8 cellular contexts compared by ENCODE assay signal in the genomic region with DNA sequence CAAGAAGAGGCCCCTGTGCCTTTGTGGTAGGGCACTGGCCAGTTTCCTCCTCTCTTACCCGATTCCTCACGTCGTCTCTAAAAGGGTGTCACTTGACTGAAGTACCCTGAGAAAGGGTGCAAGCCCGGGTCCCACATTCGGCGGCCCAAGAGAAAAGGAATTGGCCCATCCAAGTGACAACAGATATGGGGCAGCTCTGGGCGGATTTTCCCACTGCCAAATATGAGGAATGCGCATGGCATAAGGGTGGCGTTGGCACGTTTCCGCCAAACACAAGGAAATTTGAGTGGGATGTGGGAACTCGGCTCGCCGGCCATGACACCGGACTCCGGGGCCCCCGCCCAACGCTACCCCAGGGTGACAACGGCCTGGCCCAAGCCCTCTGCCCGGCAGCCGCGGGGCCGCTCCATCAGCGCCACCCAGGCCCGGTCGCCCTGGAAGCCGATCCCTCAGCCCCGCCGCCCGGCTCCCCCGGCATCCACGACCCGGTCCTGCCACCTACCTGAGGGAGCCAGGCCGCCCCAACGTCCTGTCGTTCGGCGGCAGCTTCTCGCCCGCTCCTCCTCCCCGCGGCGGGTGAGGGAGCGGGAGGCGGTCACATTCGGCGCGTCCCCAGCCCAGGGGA. TPM values are rescaled to one million over a fixed set of nuclear protein-coding genes. Genes with fewer than 3 reads are reported as not detected.
DNase-seq lines count a peak whose midpoint lies in the region; ATAC-seq and TF ChIP-seq lines count a peak whose summit lies in the region.

No MANE protein-coding gene starts in this region.

- peak; percentile 53 for DNase-seq in AG10803 (ENCODE audit: low read depth)
- peak; percentile 44 for DNase-seq in dedifferentiated amniotic fluid mesenchymal stem cell (ENCODE audit: extremely low spot score)
- peak; percentile 56 to 88 for DNase-seq in lower leg skin (ENCODE audit: low spot score in 2 of 2)
- DNase-seq in stimulated activated CD8-positive, alpha-beta memory T cell treated with anti-CD3 and anti-CD28 coated beads, Interleukin-15, amount 100 ng/mL, for 24 hours (ENCODE audit: low read depth) = peak; percentile 1
- DNase-seq in GDM1 (lab: John Stamatoyannopoulos, UW) = no peak

- H3K27ac Mint-ChIP-seq in T-helper 1 cell treated with Interleukin-12 subunit alpha and Interleukin-12 subunit beta and Interleukin-4 antibody, amounts not matched to agents 30 μg/mL and 1 μg/mL, for 36 hours = peak overlapping the region; percentile 100

- intact Hi-C loops in lower leg skin (cut with DNase I; ENCODE audit: low total_unique reads) = no loop called here

- H3K4me3 ChIP-seq in AG10803 (ENCODE audit: low read length) (peak overlapping the region; percentile 91), lower leg skin (ENCODE audit: low read depth, poor library complexity, severe bottlenecking) (peak overlapping the region; percentile 69)

- peak overlapping the region; percentile 94 for H3K4me3 Mint-ChIP-seq in T-helper 1 cell treated with Interleukin-12 subunit alpha and Interleukin-12 subunit beta and Interleukin-4 antibody, amounts not matched to agents 30 μg/mL and 1 μg/mL, for 36 hours

- peaks cover 20% of the 10 kb centered on the region for H3K4me1 Mint-ChIP-seq in T-helper 1 cell treated with Interleukin-12 subunit alpha and Interleukin-12 subunit beta and Interleukin-4 antibody, amounts not matched to agents 30 μg/mL and 1 μg/mL, for 36 hours (ENCODE audit: low read depth)

- peak; percentile 45 for ATAC-seq in GM18867 (IDR thresholded peaks at IDR 0.05; ENCODE audit: unreplicated experiment)
- peak; percentile 19 for ATAC-seq in HG03103 (IDR thresholded peaks at IDR 0.05; ENCODE audit: low read depth, unreplicated experiment)

- no peaks in the 10 kb centered on the region for H3K27me3 Mint-ChIP-seq in T-helper 1 cell treated with Interleukin-12 subunit alpha and Interleukin-12 subunit beta and Interleukin-4 antibody, amounts not matched to agents 30 μg/mL and 1 μg/mL, for 36 hours (ENCODE audit: low read depth)

- no peak for TF ChIP-seq POLR2A in lower leg skin (IDR thresholded peaks at IDR 0.05)

- H3K36me3 Mint-ChIP-seq in T-helper 1 cell treated with Interleukin-12 subunit alpha and Interleukin-12 subunit beta and Interleukin-4 antibody, amounts not matched to agents 30 μg/mL and 1 μg/mL, for 36 hours (ENCODE audit: low read depth) = peaks cover 7% of the 10 kb centered on the region

- TF ChIP-seq CTCF in AG10803 (conservative IDR thresholded peaks at IDR 0.05; ENCODE audit: low read length) (no peak), lower leg skin (IDR thresholded peaks at IDR 0.05) (no peak)

- 0% methylated on average over 25 to 41 of the region's 48 CpGs for WGBS in lower leg skin, 2 donors

- no peaks in the 10 kb centered on the region for H3K9me3 Mint-ChIP-seq in T-helper 1 cell treated with Interleukin-12 subunit alpha and Interleukin-12 subunit beta and Interleukin-4 antibody, amounts not matched to agents 30 μg/mL and 1 μg/mL, for 36 hours

RNA-seq across cellular contexts. Expression of gene RAF1, which starts 0.5 kb away (rescaled TPM):
- total RNA-seq in lower leg skin = 100 to 1,000 TPM; 126 to 140 (median 131) TPM
